In genomic region chr6:31729515-31729978, GRCh38 we compare ENCODE assay signal across 1 cellular context.
TF ChIP-seq lines count a peak whose summit lies in the region.

No MANE protein-coding gene starts in this region.

TF ChIP-seq in HepG2, 621 proteins besides CTCF, POLR2A, EP300 and RAD21 (continued from another document and continues in another):
- TF ChIP-seq CREB3 (CRISPR knock-in tag; IDR thresholded peaks at IDR 0.05), result no peak
- no peak for TF ChIP-seq HNRNPUL1 (IDR thresholded peaks at IDR 0.05; ENCODE audit: low read depth, low read length)
- TF ChIP-seq PLRG1 (conservative IDR thresholded peaks at IDR 0.05), result no peak
- TF ChIP-seq ATF1 (CRISPR knock-in tag; IDR thresholded peaks at IDR 0.05), result no peak
- no peak for TF ChIP-seq FUBP1 (CRISPR knock-in tag; IDR thresholded peaks at IDR 0.05; ENCODE audit: borderline replicate concordance)
- TF ChIP-seq ZNF512 (CRISPR knock-in tag; IDR thresholded peaks at IDR 0.05), result no peak
- TF ChIP-seq THAP11 (CRISPR knock-in tag; IDR thresholded peaks at IDR 0.05), result no peak
- no peak for TF ChIP-seq ZNF546 (CRISPR knock-in tag; conservative IDR thresholded peaks at IDR 0.05)
- no peak for TF ChIP-seq ZNF83 (CRISPR knock-in tag; IDR thresholded peaks at IDR 0.05; ENCODE audit: borderline replicate concordance)
- peak; percentile 64; the same call in 1 of the 2 replicates for TF ChIP-seq HMGXB3 (CRISPR knock-in tag; IDR thresholded peaks at IDR 0.05; ENCODE audit: borderline replicate concordance)
- no peak for TF ChIP-seq WIZ (CRISPR knock-in tag; IDR thresholded peaks at IDR 0.05)
- TF ChIP-seq POLR2AphosphoS2 (IDR thresholded peaks at IDR 0.05; ENCODE audit: low read depth, low read length), result 0 out of 2 replicates have a peak, but pooled peaks have one; percentile 34
- TF ChIP-seq ZBTB38 (CRISPR knock-in tag; IDR thresholded peaks at IDR 0.05), result no peak
- TF ChIP-seq STAG1 (CRISPR knock-in tag; IDR thresholded peaks at IDR 0.05), result peak; percentile 94
- no peak; the same call in 1 of the 2 replicates for TF ChIP-seq GATAD1 (CRISPR knock-in tag; IDR thresholded peaks at IDR 0.05)
- TF ChIP-seq ZFP36L1 (CRISPR knock-in tag; IDR thresholded peaks at IDR 0.05), result no peak
- TF ChIP-seq NR2F2 (IDR thresholded peaks at IDR 0.05; ENCODE audit: borderline replicate concordance, low read depth), result no peak
- TF ChIP-seq, protein P1, sequence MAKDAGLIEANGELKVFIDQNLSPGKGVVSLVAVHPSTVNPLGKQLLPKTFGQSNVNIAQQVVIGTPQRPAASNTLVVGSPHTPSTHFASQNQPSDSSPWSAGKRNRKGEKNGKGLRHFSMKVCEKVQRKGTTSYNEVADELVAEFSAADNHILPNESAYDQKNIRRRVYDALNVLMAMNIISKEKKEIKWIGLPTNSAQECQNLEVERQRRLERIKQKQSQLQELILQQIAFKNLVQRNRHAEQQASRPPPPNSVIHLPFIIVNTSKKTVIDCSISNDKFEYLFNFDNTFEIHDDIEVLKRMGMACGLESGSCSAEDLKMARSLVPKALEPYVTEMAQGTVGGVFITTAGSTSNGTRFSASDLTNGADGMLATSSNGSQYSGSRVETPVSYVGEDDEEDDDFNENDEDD (CRISPR knock-in tag; IDR thresholded peaks at IDR 0.05; ENCODE audit: borderline replicate concordance), result no peak
- TF ChIP-seq ELF1 (CRISPR knock-in tag; IDR thresholded peaks at IDR 0.05), result peak; percentile 58
- TF ChIP-seq MTF1 (CRISPR knock-in tag; IDR thresholded peaks at IDR 0.05), result no peak
- no peak for TF ChIP-seq ZNF101 (CRISPR knock-in tag; IDR thresholded peaks at IDR 0.05; ENCODE audit: borderline replicate concordance, low read depth)
- TF ChIP-seq HNRNPLL (IDR thresholded peaks at IDR 0.05; ENCODE audit: low read depth, low read length, poor library complexity, severe bottlenecking), result no peak
- TF ChIP-seq MIER3 (CRISPR knock-in tag; IDR thresholded peaks at IDR 0.05; ENCODE audit: borderline replicate concordance), result peak; percentile 81
- no peak for TF ChIP-seq MAFG (CRISPR knock-in tag; IDR thresholded peaks at IDR 0.05)
- TF ChIP-seq ZNF569 (CRISPR knock-in tag; IDR thresholded peaks at IDR 0.05; ENCODE audit: borderline replicate concordance), result no peak; the same call in 1 of the 2 replicates
- 0 out of 2 replicates have a peak, but pooled peaks have one; percentile 8 for TF ChIP-seq TMF1 (CRISPR knock-in tag; IDR thresholded peaks at IDR 0.05; ENCODE audit: low read depth)
- TF ChIP-seq DPF2 (CRISPR knock-in tag; IDR thresholded peaks at IDR 0.05; ENCODE audit: borderline replicate concordance, low read depth), result no peak
- no peak for TF ChIP-seq CENPBD1 (CRISPR knock-in tag; IDR thresholded peaks at IDR 0.05; ENCODE audit: borderline replicate concordance, low read depth)
- TF ChIP-seq ZNF350 (CRISPR knock-in tag; IDR thresholded peaks at IDR 0.05; ENCODE audit: borderline replicate concordance, low read depth), result peak; percentile 61; the same call in 1 of the 2 replicates
- no peak for TF ChIP-seq ZNF780A (CRISPR knock-in tag; IDR thresholded peaks at IDR 0.05)
- peak; percentile 72 for TF ChIP-seq MED1 (CRISPR knock-in tag; IDR thresholded peaks at IDR 0.05)
- TF ChIP-seq KDM3A (CRISPR knock-in tag; IDR thresholded peaks at IDR 0.05; ENCODE audit: low read depth), result peak; percentile 93
- no peak for TF ChIP-seq ZNF749 (CRISPR knock-in tag; IDR thresholded peaks at IDR 0.05; ENCODE audit: borderline replicate concordance)
- peak; percentile 60; the same call in 1 of the 2 replicates for TF ChIP-seq REPIN1 (CRISPR knock-in tag; IDR thresholded peaks at IDR 0.05; ENCODE audit: borderline replicate concordance, low read depth)
- TF ChIP-seq ZNF660 (CRISPR knock-in tag; IDR thresholded peaks at IDR 0.05; ENCODE audit: borderline replicate concordance, low read depth), result no peak
- TF ChIP-seq CHCHD3 (CRISPR knock-in tag; IDR thresholded peaks at IDR 0.05), result no peak
- TF ChIP-seq HMG20B (CRISPR knock-in tag; conservative IDR thresholded peaks at IDR 0.05), result 0 out of 2 replicates have a peak, but pooled peaks have one; percentile 37
- TF ChIP-seq SKIL (CRISPR knock-in tag; IDR thresholded peaks at IDR 0.05; ENCODE audit: borderline replicate concordance), result no peak
- TF ChIP-seq JUNB (CRISPR knock-in tag; IDR thresholded peaks at IDR 0.05; ENCODE audit: borderline replicate concordance), result no peak
- TF ChIP-seq CAMTA2 (CRISPR knock-in tag; IDR thresholded peaks at IDR 0.05; ENCODE audit: borderline replicate concordance), result 0 out of 2 replicates have a peak, but pooled peaks have one; percentile 4
- no peak for TF ChIP-seq HNF4A (CRISPR knock-in tag; IDR thresholded peaks at IDR 0.05)
- TF ChIP-seq MYNN (CRISPR knock-in tag; IDR thresholded peaks at IDR 0.05; ENCODE audit: low read depth), result 0 out of 2 replicates have a peak, but pooled peaks have one; percentile 78
- no peak for TF ChIP-seq KDM1A (CRISPR knock-in tag; IDR thresholded peaks at IDR 0.05)
- TF ChIP-seq FOXA3 (CRISPR knock-in tag; IDR thresholded peaks at IDR 0.05), result peak; percentile 23; the same call in 1 of the 2 replicates
- TF ChIP-seq HDAC6 (IDR thresholded peaks at IDR 0.05; ENCODE audit: low read depth, low read length), result no peak
- TF ChIP-seq MBD4 (IDR thresholded peaks at IDR 0.05; ENCODE audit: borderline replicate concordance, low read length), result no peak
- no peak for TF ChIP-seq FOXA1 (IDR thresholded peaks at IDR 0.05)
- TF ChIP-seq FOXA1 (CRISPR knock-in tag; IDR thresholded peaks at IDR 0.05), result no peak; the same call in 1 of the 2 replicates
- peak; percentile 5; the same call in 1 of the 2 replicates for TF ChIP-seq MNT (IDR thresholded peaks at IDR 0.05)
- TF ChIP-seq, protein P2, sequence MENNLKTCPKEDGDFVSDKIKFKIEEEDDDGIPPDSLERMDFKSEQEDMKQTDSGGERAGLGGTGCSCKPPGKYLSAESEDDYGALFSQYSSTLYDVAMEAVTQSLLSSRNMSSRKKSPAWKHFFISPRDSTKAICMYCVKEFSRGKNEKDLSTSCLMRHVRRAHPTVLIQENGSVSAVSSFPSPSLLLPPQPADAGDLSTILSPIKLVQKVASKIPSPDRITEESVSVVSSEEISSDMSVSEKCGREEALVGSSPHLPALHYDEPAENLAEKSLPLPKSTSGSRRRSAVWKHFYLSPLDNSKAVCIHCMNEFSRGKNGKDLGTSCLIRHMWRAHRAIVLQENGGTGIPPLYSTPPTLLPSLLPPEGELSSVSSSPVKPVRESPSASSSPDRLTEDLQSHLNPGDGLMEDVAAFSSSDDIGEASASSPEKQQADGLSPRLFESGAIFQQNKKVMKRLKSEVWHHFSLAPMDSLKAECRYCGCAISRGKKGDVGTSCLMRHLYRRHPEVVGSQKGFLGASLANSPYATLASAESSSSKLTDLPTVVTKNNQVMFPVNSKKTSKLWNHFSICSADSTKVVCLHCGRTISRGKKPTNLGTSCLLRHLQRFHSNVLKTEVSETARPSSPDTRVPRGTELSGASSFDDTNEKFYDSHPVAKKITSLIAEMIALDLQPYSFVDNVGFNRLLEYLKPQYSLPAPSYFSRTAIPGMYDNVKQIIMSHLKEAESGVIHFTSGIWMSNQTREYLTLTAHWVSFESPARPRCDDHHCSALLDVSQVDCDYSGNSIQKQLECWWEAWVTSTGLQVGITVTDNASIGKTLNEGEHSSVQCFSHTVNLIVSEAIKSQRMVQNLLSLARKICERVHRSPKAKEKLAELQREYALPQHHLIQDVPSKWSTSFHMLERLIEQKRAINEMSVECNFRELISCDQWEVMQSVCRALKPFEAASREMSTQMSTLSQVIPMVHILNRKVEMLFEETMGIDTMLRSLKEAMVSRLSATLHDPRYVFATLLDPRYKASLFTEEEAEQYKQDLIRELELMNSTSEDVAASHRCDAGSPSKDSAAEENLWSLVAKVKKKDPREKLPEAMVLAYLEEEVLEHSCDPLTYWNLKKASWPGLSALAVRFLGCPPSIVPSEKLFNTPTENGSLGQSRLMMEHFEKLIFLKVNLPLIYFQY (CRISPR knock-in tag; IDR thresholded peaks at IDR 0.05; ENCODE audit: borderline replicate concordance), result peak; percentile 42; the same call in 1 of the 2 replicates
